Comparison of ENCODE assay signal across 2 cellular contexts in genomic region chr17:50118076-50118827, GRCh38.
TF ChIP-seq lines count a peak whose summit lies in the region.

No MANE protein-coding gene starts in this region.

TF ChIP-seq in GM23338, 12 proteins besides CTCF, POLR2A, EP300 and RAD21 (continued from another document):
- TF ChIP-seq REST (IDR thresholded peaks at IDR 0.05; ENCODE audit: unreplicated experiment) (no peak), ZNF462 (CRISPR knock-in tag; IDR thresholded peaks at IDR 0.05) (no peak)
TF ChIP-seq in GM23338: peak in this region for 0.

TF ChIP-seq in WTC11, 78 proteins besides CTCF, POLR2A, EP300 and RAD21 (continued from another document):
- TF ChIP-seq SP1 (CRISPR knock-in tag; conservative IDR thresholded peaks at IDR 0.05): no peak
- TF ChIP-seq ZMAT4 (CRISPR knock-in tag; IDR thresholded peaks at IDR 0.05): no peak
- TF ChIP-seq E2F4 (CRISPR knock-in tag; IDR thresholded peaks at IDR 0.05; ENCODE audit: borderline replicate concordance, low read depth): no peak
- TF ChIP-seq ZNF532 (CRISPR knock-in tag; IDR thresholded peaks at IDR 0.05; ENCODE audit: borderline replicate concordance): no peak
- TF ChIP-seq AFF4 (CRISPR knock-in tag; IDR thresholded peaks at IDR 0.05; ENCODE audit: borderline replicate concordance): no peak
- no peak for TF ChIP-seq EMX1 (CRISPR knock-in tag; IDR thresholded peaks at IDR 0.05)
- no peak for TF ChIP-seq NFE2L1 (CRISPR knock-in tag; IDR thresholded peaks at IDR 0.05)
- TF ChIP-seq AR (CRISPR knock-in tag; IDR thresholded peaks at IDR 0.05): no peak
- no peak for TF ChIP-seq GABPB1 (CRISPR knock-in tag; IDR thresholded peaks at IDR 0.05)
- TF ChIP-seq RORB (CRISPR knock-in tag; IDR thresholded peaks at IDR 0.05): no peak
- TF ChIP-seq NFATC4 (CRISPR knock-in tag; IDR thresholded peaks at IDR 0.05): no peak
- no peak for TF ChIP-seq SOX15 (CRISPR knock-in tag; IDR thresholded peaks at IDR 0.05)
